ENCODE assay signal across 15 cellular contexts in the genomic region with DNA sequence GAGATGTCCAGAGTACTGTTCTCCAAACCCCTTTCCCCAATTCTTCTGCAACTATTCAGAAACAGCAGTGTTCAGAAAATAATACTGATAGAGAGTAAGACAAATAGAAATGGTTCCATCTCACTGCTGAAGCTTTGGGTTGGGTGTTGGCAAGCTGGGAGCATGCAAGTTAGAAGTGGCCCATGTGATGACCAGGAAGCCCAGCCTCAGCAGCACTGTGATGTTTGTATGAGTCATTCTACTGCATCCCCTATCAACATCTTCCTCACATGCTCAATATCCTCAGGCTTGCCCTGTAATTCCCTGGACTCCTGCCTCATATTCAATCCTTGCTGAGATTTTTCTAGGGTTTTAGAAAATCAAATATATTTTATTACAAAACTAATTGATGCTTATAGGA.
DNase-seq lines count a peak whose midpoint lies in the region; ATAC-seq and TF ChIP-seq lines count a peak whose summit lies in the region.
"Had no signal": no experiment of that assay in that cellular context is flagged by ENCODE, and none has a peak within 500 bp of the region (broad histone marks: within the 10 kb centered on the region; RNA-seq: fewer than 3 reads in every experiment).

No MANE protein-coding gene starts in this region.

- CTCF ChIA-PET in activated CD8-positive, alpha-beta memory T cell treated with anti-CD3 and anti-CD28 coated beads, Interleukin-2, amount 10 ng/mL, durations not matched to agents 7 days and 5 days (lab: Charles Lee): no interaction called here

- H3K27ac ChIP-seq in gastrocnemius medialis: no peak overlapping the region
- H3K27ac ChIP-seq: brain microvascular endothelial cell had no signal

- H3K4me1 Mint-ChIP-seq in activated CD8-positive, alpha-beta memory T cell treated with anti-CD3 and anti-CD28 coated beads, Interleukin-2, amount 10 ng/mL, durations not matched to agents 7 days and 5 days: no peaks in the 10 kb centered on the region
- H3K4me1 Mint-ChIP-seq: immature natural killer cell had no signal

- no peak overlapping the region for H3K27ac Mint-ChIP-seq in activated CD8-positive, alpha-beta memory T cell treated with anti-CD3 and anti-CD28 coated beads, Interleukin-2, amount 10 ng/mL, durations not matched to agents 7 days and 5 days
- H3K27ac Mint-ChIP-seq: activated T-cell treated with anti-CD3 and anti-CD28 coated beads, Interleukin-2, amount 50 U/mL, for 24 hours; immature natural killer cell had no signal

- peak; percentile 7 for DNase-seq in GM06990 (ENCODE audit: extremely low read depth, insufficient read length)
- DNase-seq in fibroblast of gingiva (ENCODE audit: low read depth): peak; percentile 1
- no peak for DNase-seq in NCI-H2171 (lab: John Stamatoyannopoulos, UW)
- DNase-seq in activated CD8-positive, alpha-beta memory T cell treated with anti-CD3 and anti-CD28 coated beads, Interleukin-2, amount 10 ng/mL, durations not matched to agents 7 days and 5 days: no peak
- DNase-seq in cardiac septum (ENCODE audit: low spot score): no peak
- no peak for DNase-seq in gastrocnemius medialis
- DNase-seq: activated T-cell treated with anti-CD3 and anti-CD28 coated beads, Interleukin-2, amount 50 U/mL, for 24 hours; AML-193; brain microvascular endothelial cell; DND-41; erythroblast; immature natural killer cell had no signal

- H3K36me3 ChIP-seq in GM06990 (ENCODE audit: control insufficient read depth, insufficient read depth, low read length) (no peaks in the 10 kb centered on the region), gastrocnemius medialis (no peaks in the 10 kb centered on the region)
- H3K36me3 ChIP-seq: brain microvascular endothelial cell had no signal

- H3K36me3 Mint-ChIP-seq in activated CD8-positive, alpha-beta memory T cell treated with anti-CD3 and anti-CD28 coated beads, Interleukin-2, amount 10 ng/mL, durations not matched to agents 7 days and 5 days: no peaks in the 10 kb centered on the region
- H3K36me3 Mint-ChIP-seq: immature natural killer cell had no signal

- no peak overlapping the region for H3K4me3 Mint-ChIP-seq in activated CD8-positive, alpha-beta memory T cell treated with anti-CD3 and anti-CD28 coated beads, Interleukin-2, amount 10 ng/mL, durations not matched to agents 7 days and 5 days
- H3K4me3 Mint-ChIP-seq: activated T-cell treated with anti-CD3 and anti-CD28 coated beads, Interleukin-2, amount 50 U/mL, for 24 hours; immature natural killer cell had no signal

- no peaks in the 10 kb centered on the region for H3K9me3 ChIP-seq in gastrocnemius medialis

- H3K27me3 Mint-ChIP-seq in activated CD8-positive, alpha-beta memory T cell treated with anti-CD3 and anti-CD28 coated beads, Interleukin-2, amount 10 ng/mL, durations not matched to agents 7 days and 5 days: no peaks in the 10 kb centered on the region

- intact Hi-C loops in cardiac septum (cut with DNase I) (no loop called here), gastrocnemius medialis (cut with DNase I; ENCODE audit: low total_unique reads) (no loop called here)

- H3K4me1 ChIP-seq in gastrocnemius medialis: no peaks in the 10 kb centered on the region

- H3K4me3 ChIP-seq in GM06990 (replicated peaks; ENCODE audit: low read depth, low read length): no peak overlapping the region
- H3K4me3 ChIP-seq in gastrocnemius medialis: no peak overlapping the region

- in situ Hi-C loops in gastrocnemius medialis (cut with MboI; ENCODE audit: low sequenced_read_pairs in 4 of 4): no loop called here

- TF ChIP-seq CTCF in GM06990 (IDR thresholded peaks at IDR 0.05; ENCODE audit: insufficient read depth, low read length, poor library complexity, severe bottlenecking): no peak
- no peak for TF ChIP-seq CTCF in gastrocnemius medialis (IDR thresholded peaks at IDR 0.05 in 4 of 5, conservative IDR thresholded peaks at IDR 0.05 in 1 of 5)

- no peak for TF ChIP-seq POLR2A in gastrocnemius medialis (IDR thresholded peaks at IDR 0.05)

- peak; percentile 18 for ATAC-seq in GM21529 (IDR thresholded peaks at IDR 0.05; ENCODE audit: unreplicated experiment)
- peak; percentile 27 for ATAC-seq in HG03342 (IDR thresholded peaks at IDR 0.05; ENCODE audit: unreplicated experiment)
- no peak for ATAC-seq in activated CD8-positive, alpha-beta memory T cell treated with anti-CD3 and anti-CD28 coated beads, Interleukin-2, amount 10 ng/mL, durations not matched to agents 7 days and 5 days
- ATAC-seq in gastrocnemius medialis: no peak
- ATAC-seq: Right ventricle myocardium inferior had no signal

- H3K9me3 Mint-ChIP-seq in activated CD8-positive, alpha-beta memory T cell treated with anti-CD3 and anti-CD28 coated beads, Interleukin-2, amount 10 ng/mL, durations not matched to agents 7 days and 5 days (ENCODE audit: low read depth): no peaks in the 10 kb centered on the region
- H3K9me3 Mint-ChIP-seq: activated T-cell treated with anti-CD3 and anti-CD28 coated beads, Interleukin-2, amount 50 U/mL, for 24 hours had no signal

- no peaks in the 10 kb centered on the region for H3K27me3 ChIP-seq in GM06990 (replicated peaks; ENCODE audit: control insufficient read depth, insufficient read depth, low read length)
- H3K27me3 ChIP-seq in gastrocnemius medialis: no peaks in the 10 kb centered on the region
- H3K27me3 ChIP-seq: brain microvascular endothelial cell had no signal

Comparison
In these comparisons a context has a peak if more than half of its experiments do, and no peak if none do; other contexts are left out.
1. DNase-seq: peak in GM06990 (single experiment) and fibroblast of gingiva (single experiment); none in NCI-H2171 (single experiment), activated CD8-positive, alpha-beta memory T cell treated with anti-CD3 and anti-CD28 coated beads, Interleukin-2, amount 10 ng/mL, durations not matched to agents 7 days and 5 days (single experiment), cardiac septum (single experiment) and gastrocnemius medialis (0 of 2).
2. ATAC-seq: peak in GM21529 (single experiment) and HG03342 (single experiment); none in activated CD8-positive, alpha-beta memory T cell treated with anti-CD3 and anti-CD28 coated beads, Interleukin-2, amount 10 ng/mL, durations not matched to agents 7 days and 5 days (single experiment) and gastrocnemius medialis (0 of 2).